27 cellular contexts compared by ENCODE assay signal in the genomic region with DNA sequence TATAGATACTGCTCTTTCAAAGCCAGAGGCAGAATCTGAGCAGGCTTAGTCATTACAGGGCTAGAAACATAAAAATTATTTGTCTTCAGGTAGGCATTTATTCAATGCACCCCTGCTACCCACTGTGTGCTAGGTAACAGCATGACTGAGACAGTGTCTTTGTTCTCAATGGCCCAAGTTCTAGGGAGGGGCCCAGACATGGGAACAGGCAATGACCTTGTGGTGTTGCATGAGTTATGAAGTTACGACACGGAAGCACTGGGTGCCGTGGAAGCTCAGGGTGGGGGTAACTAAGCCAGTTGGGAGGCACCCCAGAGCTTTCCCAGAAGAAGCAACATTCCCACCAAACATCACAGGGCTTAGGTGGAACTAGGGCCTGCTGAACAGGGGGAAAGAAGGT.
"Had no signal": no experiment of that assay in that cellular context is flagged by ENCODE, and none has a peak within 500 bp of the region (broad histone marks: within the 10 kb centered on the region; RNA-seq: fewer than 3 reads in every experiment).

No MANE protein-coding gene starts in this region.

- H3K27me3 ChIP-seq: brain microvascular endothelial cell, cardiac muscle cell had no signal

- DNase-seq: activated CD4-positive, alpha-beta T cell treated with anti-CD3 and anti-CD28 coated beads for 36 hours; activated CD4-positive, alpha-beta T cell treated with anti-CD3 and anti-CD28 coated beads, Interleukin-2, amount 50 U/mL, for 1 hour; activated CD8-positive, alpha-beta T cell treated with anti-CD3 and anti-CD28 coated beads for 36 hours; activated gamma-delta T cell; activated naive CD4-positive, alpha-beta T cell treated with anti-CD3 and anti-CD28 coated beads for 36 hours; activated T-cell treated with anti-CD3 and anti-CD28 coated beads for 4 hours; activated T-cell treated with anti-CD3 and anti-CD28 coated beads, Interleukin-2, amount 50 U/mL, for 48 hours; brain microvascular endothelial cell; Karpas-422; MM.1S; NCI-H1105 treated with DMSO at 0.1 percent for 48 hours; NCI-H1436 treated with DMSO at 0.1 percent for 48 hours; NCI-H187; NCI-H2081; NCI-H510A treated with DMSO at 0.1 percent for 48 hours; NCI-H69; NK-92 treated with Interleukin-12 subunit alpha and Interleukin-12 subunit beta, amount 100 ng/mL, for 24 hours; OCI-M1; RPMI8226; T-helper 1 cell had no signal

- H3K4me3 ChIP-seq: cardiac muscle cell, K562, SK-N-MC had no signal

- FAIRE-seq: K562 had no signal

- H3K27ac ChIP-seq: brain microvascular endothelial cell, cardiac muscle cell, SK-N-MC, VCaP had no signal

- H3K36me3 ChIP-seq: brain microvascular endothelial cell, cardiac muscle cell had no signal

- ATAC-seq: activated CD4-positive, alpha-beta T cell treated with anti-CD3 and anti-CD28 coated beads for 36 hours; activated CD8-positive, alpha-beta T cell treated with anti-CD3 and anti-CD28 coated beads for 36 hours; activated T-helper 17 cell treated with anti-CD3 and anti-CD28 coated beads, Interleukin-2, amount 50 U/mL, for 72 hours; K562; Panc1; Right ventricle myocardium inferior had no signal
